ENCODE assay signal across 8 cellular contexts in genomic region chr5:14664270-14665109, GRCh38. TPM values are rescaled to one million over a fixed set of nuclear protein-coding genes. Genes with fewer than 3 reads are reported as not detected.
DNase-seq lines count a peak whose midpoint lies in the region; ATAC-seq and TF ChIP-seq lines count a peak whose summit lies in the region.

Gene OTULIN, plus strand, starts transcription at chr5:14664718. Its CDS starts 108 bp downstream, at chr5:14664826.

- peaks cover 2% of the 10 kb centered on the region; the same call in 1 of the 2 replicates for H3K4me1 ChIP-seq in H9 (ENCODE audit: insufficient read depth, low read length)
- peaks cover 6 to 52% (median 26%) of the 10 kb centered on the region in 3 donors for H3K4me1 ChIP-seq in gastroesophageal sphincter

- no peak within 1 kb of the TSS for H2BK120ac ChIP-seq in H9 (ENCODE audit: low read depth, low read length, poor library complexity, severe bottlenecking)

- H3K27me3 Mint-ChIP-seq in H9 (ENCODE audit: low read depth) = peaks cover 28% of the 10 kb centered on the region

- no peaks in the 10 kb centered on the region for H3K9me3 ChIP-seq in H9 (ENCODE audit: control insufficient read depth, low read depth, low read length)
- no peaks in the 10 kb centered on the region for H3K9me3 ChIP-seq in gastroesophageal sphincter

- peaks cover 18 to 21% of the 10 kb centered on the region in 2 experiments for H3K4me1 Mint-ChIP-seq in H9

- peak within 1 kb of the TSS; percentile 36 for H3K18ac ChIP-seq in H9 (ENCODE audit: insufficient read length, low read depth, low read length)

- H3K9me3 Mint-ChIP-seq in H9 = peaks cover 2% of the 10 kb centered on the region in 2 experiments; a peak in 3 of 5 replicates

- peaks cover 0 to 10% (median 4%) of the 10 kb centered on the region in 3 experiments; a peak in 3 of 7 replicates for H3K36me3 Mint-ChIP-seq in H9 (ENCODE audit: insufficient read depth in 1 of 3, low read depth in 3 of 3)

- peak within 1 kb of the TSS; percentile 44 for H3K9ac ChIP-seq in H9 (ENCODE audit: extremely low read depth, insufficient read length, low read length)

- H2AFZ ChIP-seq in H9 (ENCODE audit: low read length) = no peak within 1 kb of the TSS

- no peak within 1 kb of the TSS for H2BK15ac ChIP-seq in H9 (ENCODE audit: low read depth, low read length)

- peak; percentile 98 for ATAC-seq in gastroesophageal sphincter

- H3T11ph ChIP-seq in H9 (ENCODE audit: low read length) = no peak within 1 kb of the TSS

- H3K4me3 ChIP-seq in gastroesophageal sphincter = peak within 1 kb of the TSS; percentile 68 to 82

- peak within 1 kb of the TSS; percentile 86 to 94 for H3K4me3 Mint-ChIP-seq in H9

- peak; percentile 87 for DNase-seq in G401 (ENCODE audit: low spot score)
- DNase-seq in H9 = peak; percentile 88
- peak; percentile 91 for DNase-seq in M059J (ENCODE audit: low read depth)
- peak; percentile 94 for DNase-seq in SK-MEL-5 (ENCODE audit: low read depth, low spot score)
- peak; percentile 83 for DNase-seq in activated naive CD4-positive, alpha-beta T cell treated with Interleukin-2 at 50 U/mL for 16 hours
- DNase-seq in nucleus accumbens (lab: John Stamatoyannopoulos, UW) = peak in 55 of 56 donors; percentile 43 to 95 (median 88)
- DNase-seq in superior temporal gyrus (ENCODE audit: extremely low spot score) = peak; percentile 92

- no peak within 1 kb of the TSS for H4K91ac ChIP-seq in H9 (ENCODE audit: insufficient read length, low read depth, low read length)

- TF ChIP-seq CTCF in H9 (conservative IDR thresholded peaks at IDR 0.05) (no peak), gastroesophageal sphincter (IDR thresholded peaks at IDR 0.05) (peak in 1 of 4 experiments; percentile 5)

- H2AK5ac ChIP-seq in H9 (ENCODE audit: insufficient read length, low read length) = no peak within 1 kb of the TSS

- no peak within 1 kb of the TSS for H3K27ac ChIP-seq in H9 (ENCODE audit: insufficient read length, low read depth, low read length)
- H3K27ac ChIP-seq in gastroesophageal sphincter = peak within 1 kb of the TSS; percentile 80 to 97 (median 94)

- no peak within 1 kb of the TSS for H2BK5ac ChIP-seq in H9 (ENCODE audit: insufficient read length, low read length)

- no peaks in the 10 kb centered on the region; the same call in 1 of the 2 replicates for H3K27me3 ChIP-seq in H9 (ENCODE audit: insufficient read depth, low read length)
- H3K27me3 ChIP-seq in gastroesophageal sphincter = no peaks in the 10 kb centered on the region

- H3K23ac ChIP-seq in H9 (ENCODE audit: insufficient read length, low read depth, low read length) = no peak within 1 kb of the TSS

- no peaks in the 10 kb centered on the region for H4K20me1 ChIP-seq in H9 (ENCODE audit: control insufficient read depth, insufficient read depth, insufficient read length)

- peak; percentile 89 to 91 for TF ChIP-seq POLR2A in gastroesophageal sphincter (IDR thresholded peaks at IDR 0.05)

- H3K4ac ChIP-seq in H9 (ENCODE audit: low read depth, low read length) = no peak within 1 kb of the TSS

- H4K5ac ChIP-seq in H9 (ENCODE audit: insufficient read length, low read depth, low read length) = no peak within 1 kb of the TSS

- no peak within 1 kb of the TSS for H4K8ac ChIP-seq in H9 (replicated peaks; ENCODE audit: insufficient read length, low read depth, low read length)

- no peak within 1 kb of the TSS for H2BK12ac ChIP-seq in H9 (ENCODE audit: insufficient read length, low read depth, low read length)

- in situ Hi-C loops in G401 (cut with HindIII; ENCODE audit: low sequenced_read_pairs) = no loop called here
- in situ Hi-C loops in SK-MEL-5 (cut with HindIII; ENCODE audit: low pct_unique_long_range_greater_than_20kb, low sequenced_read_pairs) = no loop called here

- H3K23me2 ChIP-seq in H9 (ENCODE audit: insufficient read length, low read depth, low read length, poor library complexity, severe bottlenecking) = peaks cover 13% of the 10 kb centered on the region

- no peaks in the 10 kb centered on the region for H3K79me1 ChIP-seq in H9 (ENCODE audit: insufficient read depth, low read depth, low read length, poor library complexity, severe bottlenecking)

- peaks cover 0 to 5% of the 10 kb centered on the region in 2 donors for H3K36me3 ChIP-seq in gastroesophageal sphincter

- H3K79me2 ChIP-seq in H9 (ENCODE audit: insufficient read depth, low read length) = peaks cover 7% of the 10 kb centered on the region; the same call in 1 of the 2 replicates

- peak within 1 kb of the TSS; percentile 13 for H3K14ac ChIP-seq in H9 (ENCODE audit: insufficient read depth, low read length)

- H2BK20ac ChIP-seq in H9 (ENCODE audit: low read depth, low read length, poor library complexity, severe bottlenecking) = no peak within 1 kb of the TSS

- H3K4me2 ChIP-seq in H9 (ENCODE audit: insufficient read depth, insufficient read length, low read length) = peak within 1 kb of the TSS; percentile 91

- whole genome bisulfite sequencing in H9 (ENCODE audit: extremely low coverage, insufficient read length, low lambda C conversion rate) = no CpG with 5 or more reads among the region's 116 CpGs
- no CpG with 5 or more reads among the region's 116 CpGs for WGBS in gastroesophageal sphincter (ENCODE audit: low coverage in 1 of 2), 2 donors

- no peak for TF ChIP-seq EP300 in gastroesophageal sphincter (IDR thresholded peaks at IDR 0.05)

- H3K56ac ChIP-seq in H9 (ENCODE audit: insufficient read length, low read depth, low read length) = no peak within 1 kb of the TSS

- peak within 1 kb of the TSS; percentile 37 to 82 (median 60); a peak in 4 of 7 replicates for H3K27ac Mint-ChIP-seq in H9

RNA-seq across cellular contexts. Expression of gene OTULIN, which starts in this region (rescaled TPM):
- total RNA-seq in G401 (2014; rRNA removed; shearing (Covaris generic)) = 23.5 and 32.8 TPM in 2 replicates
- 32.1 and 35.8 TPM in 2 replicates for total RNA-seq in H9 (2021)
- total RNA-seq in M059J (2014; rRNA removed; shearing (Covaris generic)) = 29.3 and 58.9 TPM in 2 replicates
- total RNA-seq in SK-MEL-5 (2014; rRNA removed; shearing (Covaris generic)) = 23.5 and 31.2 TPM in 2 replicates
- 20.0 and 32.1 TPM in 2 replicates for polyA plus RNA-seq in SK-MEL-5 (2015; cell fraction: cytosol; rRNA removed)
- polyA plus RNA-seq in SK-MEL-5 (2015; cell fraction: nucleus; rRNA removed) = 21.9 and 29.1 TPM in 2 replicates
- 10 to 100 TPM; 19.5 to 27.1 (median 23.6) TPM for total RNA-seq in gastroesophageal sphincter
